ENCODE assay signal across 10 cellular contexts in genomic region chr1:72285074-72285425, GRCh38. TPM values are rescaled to one million over a fixed set of nuclear protein-coding genes. Genes with fewer than 3 reads are reported as not detected.
DNase-seq lines count a peak whose midpoint lies in the region; ATAC-seq and TF ChIP-seq lines count a peak whose summit lies in the region.
"Had no signal": no experiment of that assay in that cellular context is flagged by ENCODE, and none has a peak within 500 bp of the region (broad histone marks: within the 10 kb centered on the region; RNA-seq: fewer than 3 reads in every experiment).

No MANE protein-coding gene starts in this region.

- peaks cover 16% of the 10 kb centered on the region for H3K4me1 Mint-ChIP-seq in activated naive CD4-positive, alpha-beta T cell treated with anti-CD3 and anti-CD28 coated beads, Interleukin-2, amount 10 ng/mL, durations not matched to agents 7 days and 5 days

- no peak for TF ChIP-seq EP300 in neural cell (conservative IDR thresholded peaks at IDR 0.05; ENCODE audit: poor library complexity, severe bottlenecking)

- H3K9me3 ChIP-seq in HUES64 (ENCODE audit: insufficient read depth, low read depth, low read length): no peaks in the 10 kb centered on the region
- no peaks in the 10 kb centered on the region for H3K9me3 ChIP-seq in ectodermal cell (ENCODE audit: control insufficient read depth, low read length)
- no peaks in the 10 kb centered on the region for H3K9me3 ChIP-seq in neural cell (ENCODE audit: low read length)
- H3K9me3 ChIP-seq: mucosa of descending colon had no signal

- no peaks in the 10 kb centered on the region for H3K36me3 ChIP-seq in HUES64 (ENCODE audit: insufficient read depth, low read length)
- no peaks in the 10 kb centered on the region for H3K36me3 ChIP-seq in ectodermal cell (ENCODE audit: control insufficient read depth, insufficient read depth, low read length)
- no peaks in the 10 kb centered on the region for H3K36me3 ChIP-seq in neural cell (ENCODE audit: insufficient read depth, low read length)

- H3K4me3 ChIP-seq in HUES64 (ENCODE audit: low read length) (peak overlapping the region; percentile 82), ectodermal cell (ENCODE audit: insufficient read depth, low read depth, low read length) (peak overlapping the region; percentile 68), neural cell (ENCODE audit: low read length) (peak overlapping the region; percentile 77)
- H3K4me3 ChIP-seq: mucosa of descending colon had no signal

- H3K4me1 ChIP-seq in HUES64 (ENCODE audit: insufficient read depth, low read length): peaks cover 17% of the 10 kb centered on the region
- peaks cover 8% of the 10 kb centered on the region for H3K4me1 ChIP-seq in ectodermal cell (ENCODE audit: control insufficient read depth, insufficient read depth, low read length)

- DNase-seq in ACHN (peak; percentile 71), NCI-H2081 treated with DMSO at 0.1 percent for 48 hours (lab: John Stamatoyannopoulos, UW) (no peak)
- DNase-seq in activated naive CD4-positive, alpha-beta T cell treated with anti-CD3 and anti-CD28 coated beads, Interleukin-2, amount 10 ng/mL, durations not matched to agents 7 days and 5 days: no peak

- ATAC-seq in HG03460 (IDR thresholded peaks at IDR 0.05; ENCODE audit: unreplicated experiment) (no peak), GM21717 (IDR thresholded peaks at IDR 0.05; ENCODE audit: unreplicated experiment) (no peak)

- H3K9me2 ChIP-seq in neural cell (ENCODE audit: insufficient read depth, low read length): no peaks in the 10 kb centered on the region

- peaks cover 4% of the 10 kb centered on the region for H3K27me3 Mint-ChIP-seq in activated naive CD4-positive, alpha-beta T cell treated with anti-CD3 and anti-CD28 coated beads, Interleukin-2, amount 10 ng/mL, durations not matched to agents 7 days and 5 days

- no peaks in the 10 kb centered on the region for H3K9me3 Mint-ChIP-seq in activated naive CD4-positive, alpha-beta T cell treated with anti-CD3 and anti-CD28 coated beads, Interleukin-2, amount 10 ng/mL, durations not matched to agents 7 days and 5 days
- H3K9me3 Mint-ChIP-seq: activated naive CD4-positive, alpha-beta T cell treated with anti-CD3 and anti-CD28 coated beads, Interleukin-2, amount 50 U/mL, for 24 hours had no signal

- peaks cover 13% of the 10 kb centered on the region for H3K79me2 ChIP-seq in neural cell (replicated peaks; ENCODE audit: insufficient read depth, low read length)

- in situ Hi-C loops in ACHN (cut with HindIII; ENCODE audit: low pct_ligation_motif_present, low pct_unique_long_range_greater_than_20kb, low sequenced_read_pairs): no loop called here

- H3K27me3 ChIP-seq in HUES64 (ENCODE audit: insufficient read depth, low read length) (peaks cover 46% of the 10 kb centered on the region), ectodermal cell (ENCODE audit: control insufficient read depth, insufficient read depth, low read length, poor library complexity, severe bottlenecking) (peaks cover 32% of the 10 kb centered on the region), neural cell (ENCODE audit: insufficient read depth, low read depth, low read length) (no peaks in the 10 kb centered on the region)

- H3K4me3 Mint-ChIP-seq in activated naive CD4-positive, alpha-beta T cell treated with anti-CD3 and anti-CD28 coated beads, Interleukin-2, amount 10 ng/mL, durations not matched to agents 7 days and 5 days: no peak overlapping the region
- H3K4me3 Mint-ChIP-seq: activated naive CD4-positive, alpha-beta T cell treated with anti-CD3 and anti-CD28 coated beads, Interleukin-2, amount 50 U/mL, for 24 hours had no signal

- WGBS in HUES64: 17% methylated on average over 3 of the region's 3 CpGs
- WGBS in ectodermal cell, 2 experiments: 7 to 15% methylated on average over 3 of the region's 3 CpGs

- no peaks in the 10 kb centered on the region for H3K36me3 Mint-ChIP-seq in activated naive CD4-positive, alpha-beta T cell treated with anti-CD3 and anti-CD28 coated beads, Interleukin-2, amount 10 ng/mL, durations not matched to agents 7 days and 5 days
- H3K36me3 Mint-ChIP-seq: activated naive CD4-positive, alpha-beta T cell treated with anti-CD3 and anti-CD28 coated beads, Interleukin-2, amount 50 U/mL, for 24 hours had no signal

- H4K20me1 ChIP-seq in neural cell (ENCODE audit: insufficient read depth): no peaks in the 10 kb centered on the region

- CTCF ChIA-PET in activated naive CD4-positive, alpha-beta T cell treated with anti-CD3 and anti-CD28 coated beads, Interleukin-2, amount 10 ng/mL, durations not matched to agents 7 days and 5 days (lab: Charles Lee): no interaction called here

- peak overlapping the region; percentile 76 for H3K4me2 ChIP-seq in neural cell (ENCODE audit: low read length)

- H2AFZ ChIP-seq in neural cell (ENCODE audit: low read depth, low read length): peak overlapping the region; percentile 95

- H3K27ac ChIP-seq in HUES64 (ENCODE audit: low read depth, low read length): no peak overlapping the region
- no peak overlapping the region for H3K27ac ChIP-seq in ectodermal cell (ENCODE audit: insufficient read depth, low read depth, low read length, poor library complexity, severe bottlenecking)
- peak overlapping the region; percentile 91 for H3K27ac ChIP-seq in neural cell (ENCODE audit: low read length)

- H3K9ac ChIP-seq in HUES64 (ENCODE audit: low read depth, low read length) (no peak overlapping the region), neural cell (ENCODE audit: low read length) (peak overlapping the region; percentile 83)

- H3K27ac Mint-ChIP-seq in activated naive CD4-positive, alpha-beta T cell treated with anti-CD3 and anti-CD28 coated beads, Interleukin-2, amount 10 ng/mL, durations not matched to agents 7 days and 5 days: no peak overlapping the region
- H3K27ac Mint-ChIP-seq: activated naive CD4-positive, alpha-beta T cell treated with anti-CD3 and anti-CD28 coated beads, Interleukin-2, amount 50 U/mL, for 24 hours had no signal

- no peak for TF ChIP-seq CTCF in neural cell (IDR thresholded peaks at IDR 0.05; ENCODE audit: poor library complexity, severe bottlenecking)

- peaks cover 5% of the 10 kb centered on the region for H3F3A ChIP-seq in neural cell (ENCODE audit: insufficient read depth, low read length, poor library complexity, severe bottlenecking)

- no peak for TF ChIP-seq RAD21 in neural cell (conservative IDR thresholded peaks at IDR 0.05)

TF ChIP-seq in neural cell, 6 proteins besides CTCF, POLR2A, EP300 and RAD21:
- TF ChIP-seq SMC3 (conservative IDR thresholded peaks at IDR 0.05; ENCODE audit: poor library complexity) (no peak), MXI1 (conservative IDR thresholded peaks at IDR 0.05; ENCODE audit: poor library complexity, severe bottlenecking) (no peak), EZH2 (IDR thresholded peaks at IDR 0.05; ENCODE audit: borderline replicate concordance, insufficient read depth, low read length, poor library complexity, severe bottlenecking) (no peak), POLR2AphosphoS5 (IDR thresholded peaks at IDR 0.05) (no peak), TAF1 (IDR thresholded peaks at IDR 0.05; ENCODE audit: low read depth) (no peak)
- TF ChIP-seq, protein P1, sequence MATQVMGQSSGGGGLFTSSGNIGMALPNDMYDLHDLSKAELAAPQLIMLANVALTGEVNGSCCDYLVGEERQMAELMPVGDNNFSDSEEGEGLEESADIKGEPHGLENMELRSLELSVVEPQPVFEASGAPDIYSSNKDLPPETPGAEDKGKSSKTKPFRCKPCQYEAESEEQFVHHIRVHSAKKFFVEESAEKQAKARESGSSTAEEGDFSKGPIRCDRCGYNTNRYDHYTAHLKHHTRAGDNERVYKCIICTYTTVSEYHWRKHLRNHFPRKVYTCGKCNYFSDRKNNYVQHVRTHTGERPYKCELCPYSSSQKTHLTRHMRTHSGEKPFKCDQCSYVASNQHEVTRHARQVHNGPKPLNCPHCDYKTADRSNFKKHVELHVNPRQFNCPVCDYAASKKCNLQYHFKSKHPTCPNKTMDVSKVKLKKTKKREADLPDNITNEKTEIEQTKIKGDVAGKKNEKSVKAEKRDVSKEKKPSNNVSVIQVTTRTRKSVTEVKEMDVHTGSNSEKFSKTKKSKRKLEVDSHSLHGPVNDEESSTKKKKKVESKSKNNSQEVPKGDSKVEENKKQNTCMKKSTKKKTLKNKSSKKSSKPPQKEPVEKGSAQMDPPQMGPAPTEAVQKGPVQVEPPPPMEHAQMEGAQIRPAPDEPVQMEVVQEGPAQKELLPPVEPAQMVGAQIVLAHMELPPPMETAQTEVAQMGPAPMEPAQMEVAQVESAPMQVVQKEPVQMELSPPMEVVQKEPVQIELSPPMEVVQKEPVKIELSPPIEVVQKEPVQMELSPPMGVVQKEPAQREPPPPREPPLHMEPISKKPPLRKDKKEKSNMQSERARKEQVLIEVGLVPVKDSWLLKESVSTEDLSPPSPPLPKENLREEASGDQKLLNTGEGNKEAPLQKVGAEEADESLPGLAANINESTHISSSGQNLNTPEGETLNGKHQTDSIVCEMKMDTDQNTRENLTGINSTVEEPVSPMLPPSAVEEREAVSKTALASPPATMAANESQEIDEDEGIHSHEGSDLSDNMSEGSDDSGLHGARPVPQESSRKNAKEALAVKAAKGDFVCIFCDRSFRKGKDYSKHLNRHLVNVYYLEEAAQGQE (IDR thresholded peaks at IDR 0.05; ENCODE audit: borderline replicate concordance): no peak

RNA-seq across cellular contexts. Expression of gene NEGR1, which starts 2.7 kb away (rescaled TPM):
- polyA plus RNA-seq in HUES64 (2013, experiment 1 of 2): 1.2 TPM
- polyA plus RNA-seq in HUES64 (2013, experiment 2 of 2): 2.2 TPM
- 0.67 TPM for polyA plus RNA-seq in ectodermal cell (2013, experiment 1 of 4)
- polyA plus RNA-seq in ectodermal cell (2013, experiment 2 of 4): 0.71 TPM
- 1.1 TPM for polyA plus RNA-seq in ectodermal cell (2013, experiment 3 of 4)
- 1.1 TPM for polyA plus RNA-seq in ectodermal cell (2013, experiment 4 of 4)
- polyA plus RNA-seq in neural cell: 40.6 and 47.4 TPM in 2 replicates
- 87.9 and 96.8 TPM in 2 replicates for polyA minus RNA-seq in neural cell
